Comparison of ENCODE assay signal across 22 cellular contexts in genomic region chr7:104653870-104654401, GRCh38.
"Had no signal": no experiment of that assay in that cellular context is flagged by ENCODE, and none has a peak within 500 bp of the region (broad histone marks: within the 10 kb centered on the region; RNA-seq: fewer than 3 reads in every experiment).

No MANE protein-coding gene starts in this region.

- H3K27ac ChIP-seq: adrenal gland, esophagus squamous epithelium, ovary, psoas muscle, testis had no signal

- H3K9me3 ChIP-seq: adrenal gland, esophagus squamous epithelium, ovary, psoas muscle, testis had no signal

- H3K4me3 Mint-ChIP-seq: activated CD4-positive, alpha-beta memory T cell treated with anti-CD3 and anti-CD28 coated beads for 36 hours; activated CD4-positive, alpha-beta T cell treated with anti-CD3 and anti-CD28 coated beads for 36 hours; activated T-helper 1 cell treated with anti-CD3 and anti-CD28 coated beads, Interleukin-12 subunit alpha, Interleukin-12 subunit beta, Interleukin-2, Interleukin-4 antibody, amounts not matched to agents 30 ng/mL and 10 ng/mL and 1 ng/mL, durations not matched to agents 14 hours and 24 hours and 36 hours; effector memory CD8-positive, alpha-beta T cell; immature natural killer cell; naive thymus-derived CD8-positive, alpha-beta T cell; stimulated activated memory B cell treated with anti-CD40 and anti-IgM and Interleukin-4, amounts not matched to agents 10 μg/mL and 1 μg/mL and 100 μg/mL, for 72 hours; type B pancreatic cell; WTC11 had no signal

- FAIRE-seq: astrocyte had no signal

- H3K27me3 ChIP-seq: adrenal gland, esophagus squamous epithelium, ovary, testis had no signal

- H3K4me1 Mint-ChIP-seq: activated CD4-positive, alpha-beta T cell treated with anti-CD3 and anti-CD28 coated beads for 36 hours; immature natural killer cell; stimulated activated memory B cell treated with anti-CD40 and anti-IgM and Interleukin-4, amounts not matched to agents 10 μg/mL and 1 μg/mL and 100 μg/mL, for 72 hours had no signal

- H3K9me3 Mint-ChIP-seq: activated CD4-positive, alpha-beta memory T cell treated with anti-CD3 and anti-CD28 coated beads for 36 hours; activated naive CD4-positive, alpha-beta T cell treated with anti-CD3 and anti-CD28 coated beads, Interleukin-2, amount 50 U/mL, for 72 hours; activated T-helper 1 cell treated with anti-CD3 and anti-CD28 coated beads, Interleukin-12 subunit alpha, Interleukin-12 subunit beta, Interleukin-2, Interleukin-4 antibody, amounts not matched to agents 30 ng/mL and 10 ng/mL and 1 ng/mL, durations not matched to agents 14 hours and 24 hours and 36 hours; effector memory CD8-positive, alpha-beta T cell; immature natural killer cell; naive thymus-derived CD8-positive, alpha-beta T cell; stimulated activated memory B cell treated with anti-CD40 and anti-IgM and Interleukin-4, amounts not matched to agents 10 μg/mL and 1 μg/mL and 100 μg/mL, for 72 hours; type B pancreatic cell; WTC11 had no signal

- H3K27ac Mint-ChIP-seq: activated CD4-positive, alpha-beta memory T cell treated with anti-CD3 and anti-CD28 coated beads for 36 hours; activated CD4-positive, alpha-beta T cell treated with anti-CD3 and anti-CD28 coated beads for 36 hours; activated naive CD4-positive, alpha-beta T cell treated with anti-CD3 and anti-CD28 coated beads, Interleukin-2, amount 50 U/mL, for 72 hours; activated T-helper 1 cell treated with anti-CD3 and anti-CD28 coated beads, Interleukin-12 subunit alpha, Interleukin-12 subunit beta, Interleukin-2, Interleukin-4 antibody, amounts not matched to agents 30 ng/mL and 10 ng/mL and 1 ng/mL, durations not matched to agents 14 hours and 24 hours and 36 hours; effector memory CD8-positive, alpha-beta T cell; immature natural killer cell; naive thymus-derived CD8-positive, alpha-beta T cell; stimulated activated memory B cell treated with anti-CD40 and anti-IgM and Interleukin-4, amounts not matched to agents 10 μg/mL and 1 μg/mL and 100 μg/mL, for 72 hours; type B pancreatic cell; WTC11 had no signal

- DNase-seq: activated CD4-positive, alpha-beta memory T cell treated with anti-CD3 and anti-CD28 coated beads for 36 hours; activated CD4-positive, alpha-beta T cell treated with anti-CD3 and anti-CD28 coated beads for 36 hours; activated gamma-delta T cell treated with Interleukin-2 at 50 U/mL for 16 hours; activated T-cell treated with anti-CD3 and anti-CD28 coated beads for 4 hours; adrenal gland; effector memory CD8-positive, alpha-beta T cell; esophagus squamous epithelium; immature natural killer cell; kidney glomerular epithelial cell; mesendoderm; naive thymus-derived CD8-positive, alpha-beta T cell; ovary; psoas muscle; stimulated activated CD4-positive, alpha-beta T cell treated with anti-CD3 and anti-CD28 coated beads, Interleukin-4, amount 100 ng/mL, for 4 hours; testis had no signal

- H3K36me3 ChIP-seq: adrenal gland, esophagus squamous epithelium, ovary had no signal

- H3K4me3 ChIP-seq: adrenal gland, esophagus squamous epithelium, ovary, psoas muscle, testis had no signal

- H3K36me3 Mint-ChIP-seq: activated CD4-positive, alpha-beta memory T cell treated with anti-CD3 and anti-CD28 coated beads for 36 hours; activated naive CD4-positive, alpha-beta T cell treated with anti-CD3 and anti-CD28 coated beads, Interleukin-2, amount 50 U/mL, for 72 hours; immature natural killer cell; naive thymus-derived CD8-positive, alpha-beta T cell; stimulated activated memory B cell treated with anti-CD40 and anti-IgM and Interleukin-4, amounts not matched to agents 10 μg/mL and 1 μg/mL and 100 μg/mL, for 72 hours; type B pancreatic cell; WTC11 had no signal

- H3K4me1 ChIP-seq: adrenal gland, esophagus squamous epithelium, psoas muscle had no signal

- H3K27me3 Mint-ChIP-seq: activated CD4-positive, alpha-beta memory T cell treated with anti-CD3 and anti-CD28 coated beads for 36 hours had no signal

- ATAC-seq: activated CD4-positive, alpha-beta T cell treated with anti-CD3 and anti-CD28 coated beads for 36 hours; activated naive CD4-positive, alpha-beta T cell treated with anti-CD3 and anti-CD28 coated beads, Interleukin-2, amount 50 U/mL, for 72 hours; effector memory CD8-positive, alpha-beta T cell; naive thymus-derived CD8-positive, alpha-beta T cell; psoas muscle; sciatic nerve; stimulated activated memory B cell treated with anti-CD40 and anti-IgM and Interleukin-4, amounts not matched to agents 10 μg/mL and 1 μg/mL and 100 μg/mL, for 72 hours; WTC11 had no signal
